Comparison of ENCODE assay signal across 26 cellular contexts in genomic region chr4:158571736-158572135, GRCh38. TPM values are rescaled to one million over a fixed set of nuclear protein-coding genes. Genes with fewer than 3 reads are reported as not detected.
"Had no signal": no experiment of that assay in that cellular context is flagged by ENCODE, and none has a peak within 500 bp of the region (broad histone marks: within the 10 kb centered on the region; RNA-seq: fewer than 3 reads in every experiment).

No MANE protein-coding gene starts in this region.

- H3K9me3 Mint-ChIP-seq: activated CD4-positive, alpha-beta T cell treated with anti-CD3 and anti-CD28 coated beads, Interleukin-2, amount 10 ng/mL, durations not matched to agents 7 days and 5 days; activated CD8-positive, alpha-beta T cell treated with anti-CD3 and anti-CD28 coated beads for 36 hours; activated naive CD8-positive, alpha-beta T cell treated with anti-CD3 and anti-CD28 coated beads, Interleukin-2, amount 50 U/mL, for 24 hours; natural killer cell treated with Interleukin-12 subunit alpha and Interleukin-12 subunit beta and Interleukin-15 and Interleukin-18, amount 100 ng/mL, for 72 hours had no signal

- H3K36me3 Mint-ChIP-seq: activated CD8-positive, alpha-beta memory T cell treated with anti-CD3 and anti-CD28 coated beads, Interleukin-2, amount 10 ng/mL, durations not matched to agents 7 days and 5 days; natural killer cell treated with Interleukin-12 subunit alpha and Interleukin-12 subunit beta and Interleukin-15 and Interleukin-18, amount 100 ng/mL, for 72 hours had no signal

- H3K4me1 ChIP-seq: heart left ventricle, sigmoid colon, testis, uterus had no signal

- H3K4me3 ChIP-seq: heart left ventricle, sigmoid colon, smooth muscle cell, testis, uterus had no signal

- H3K9me3 ChIP-seq: heart left ventricle, sigmoid colon, testis, uterus had no signal

- ATAC-seq: activated CD8-positive, alpha-beta memory T cell treated with anti-CD3 and anti-CD28 coated beads, Interleukin-2, amount 10 ng/mL, durations not matched to agents 7 days and 5 days; activated CD8-positive, alpha-beta T cell treated with anti-CD3 and anti-CD28 coated beads for 36 hours; activated naive CD8-positive, alpha-beta T cell treated with anti-CD3 and anti-CD28 coated beads, Interleukin-2, amount 50 U/mL, for 24 hours; heart left ventricle; left ventricle myocardium superior; natural killer cell treated with Interleukin-12 subunit alpha and Interleukin-12 subunit beta and Interleukin-15 and Interleukin-18, amount 100 ng/mL, for 72 hours had no signal

- H3K27ac ChIP-seq: heart left ventricle, sigmoid colon, testis, uterus, VCaP had no signal

- H3K27me3 ChIP-seq: heart left ventricle, sigmoid colon, testis, uterus had no signal

- H3K4me3 Mint-ChIP-seq: activated CD4-positive, alpha-beta T cell treated with anti-CD3 and anti-CD28 coated beads, Interleukin-2, amount 10 ng/mL, durations not matched to agents 7 days and 5 days; activated CD8-positive, alpha-beta memory T cell treated with anti-CD3 and anti-CD28 coated beads, Interleukin-2, amount 10 ng/mL, durations not matched to agents 7 days and 5 days; activated CD8-positive, alpha-beta T cell treated with anti-CD3 and anti-CD28 coated beads for 36 hours; activated naive CD8-positive, alpha-beta T cell treated with anti-CD3 and anti-CD28 coated beads, Interleukin-2, amount 50 U/mL, for 24 hours; natural killer cell treated with Interleukin-12 subunit alpha and Interleukin-12 subunit beta and Interleukin-15 and Interleukin-18, amount 100 ng/mL, for 72 hours had no signal

- H3K27me3 Mint-ChIP-seq: activated CD4-positive, alpha-beta T cell treated with anti-CD3 and anti-CD28 coated beads, Interleukin-2, amount 10 ng/mL, durations not matched to agents 7 days and 5 days; activated CD8-positive, alpha-beta T cell treated with anti-CD3 and anti-CD28 coated beads for 36 hours; progenitor cell of endocrine pancreas had no signal

- H3K4me1 Mint-ChIP-seq: activated CD4-positive, alpha-beta T cell treated with anti-CD3 and anti-CD28 coated beads, Interleukin-2, amount 10 ng/mL, durations not matched to agents 7 days and 5 days; activated CD8-positive, alpha-beta memory T cell treated with anti-CD3 and anti-CD28 coated beads, Interleukin-2, amount 10 ng/mL, durations not matched to agents 7 days and 5 days; activated naive CD8-positive, alpha-beta T cell treated with anti-CD3 and anti-CD28 coated beads, Interleukin-2, amount 50 U/mL, for 24 hours had no signal

- H3K4me2 ChIP-seq: smooth muscle cell had no signal

- H3K36me3 ChIP-seq: heart left ventricle, sigmoid colon, uterus had no signal

- DNase-seq: activated CD4-positive, alpha-beta T cell treated with anti-CD3 and anti-CD28 coated beads, Interleukin-2, amount 10 ng/mL, durations not matched to agents 7 days and 5 days; activated CD4-positive, CD25-positive, alpha-beta regulatory T cell treated with anti-CD3 and anti-CD28 coated beads, Interleukin-2, amount 50 U/mL, for 72 hours; activated CD8-positive, alpha-beta memory T cell treated with anti-CD3 and anti-CD28 coated beads, Interleukin-2, amount 10 ng/mL, durations not matched to agents 7 days and 5 days; activated CD8-positive, alpha-beta T cell treated with anti-CD3 and anti-CD28 coated beads for 36 hours; activated gamma-delta T cell; activated naive CD4-positive, alpha-beta T cell treated with anti-CD3 and anti-CD28 coated beads, Interleukin-2, amount 50 U/mL, for 16 hours; activated naive CD8-positive, alpha-beta T cell treated with anti-CD3 and anti-CD28 coated beads, Interleukin-2, amount 50 U/mL, for 24 hours; activated T-cell treated with anti-CD3 and anti-CD28 coated beads for 4 hours; cerebellar nuclear complex; cortex of kidney; heart left ventricle; left ventricle myocardium superior; mammary epithelial cell; retina; sigmoid colon; stimulated activated CD4-positive, alpha-beta T cell treated with anti-CD3 and anti-CD28 coated beads, Interleukin-2, amount 100 ng/mL, for 48 hours; stimulated activated naive CD4-positive, alpha-beta T cell; testis; trophoblast cell; uterus had no signal

- H3K27ac Mint-ChIP-seq: activated CD4-positive, alpha-beta T cell treated with anti-CD3 and anti-CD28 coated beads, Interleukin-2, amount 10 ng/mL, durations not matched to agents 7 days and 5 days; activated CD8-positive, alpha-beta memory T cell treated with anti-CD3 and anti-CD28 coated beads, Interleukin-2, amount 10 ng/mL, durations not matched to agents 7 days and 5 days; activated CD8-positive, alpha-beta T cell treated with anti-CD3 and anti-CD28 coated beads for 36 hours; activated naive CD8-positive, alpha-beta T cell treated with anti-CD3 and anti-CD28 coated beads, Interleukin-2, amount 50 U/mL, for 24 hours; natural killer cell treated with Interleukin-12 subunit alpha and Interleukin-12 subunit beta and Interleukin-15 and Interleukin-18, amount 100 ng/mL, for 72 hours; progenitor cell of endocrine pancreas had no signal

RNA-seq across cellular contexts. Expression of gene RXFP1, which starts 50.1 kb away (rescaled TPM):
- total RNA-seq: activated CD4-positive, alpha-beta T cell treated with anti-CD3 and anti-CD28 coated beads, Interleukin-2, amount 10 ng/mL, durations not matched to agents 7 days and 5 days; activated CD8-positive, alpha-beta memory T cell treated with anti-CD3 and anti-CD28 coated beads, Interleukin-2, amount 10 ng/mL, durations not matched to agents 7 days and 5 days; activated CD8-positive, alpha-beta T cell treated with anti-CD3 and anti-CD28 coated beads for 36 hours; epithelial cell of proximal tubule; heart left ventricle; left ventricle myocardium superior; mammary epithelial cell; natural killer cell treated with Interleukin-12 subunit alpha and Interleukin-12 subunit beta and Interleukin-15 and Interleukin-18, amount 100 ng/mL, for 72 hours; osteocyte; progenitor cell of endocrine pancreas; sigmoid colon; smooth muscle cell had no signal
- polyA plus RNA-seq: heart left ventricle, mammary epithelial cell, smooth muscle cell had no signal
